ENCODE assay signal across 8 cellular contexts in genomic region chr12:63668800-63669365, GRCh38. TPM values are rescaled to one million over a fixed set of nuclear protein-coding genes. Genes with fewer than 3 reads are reported as not detected.
DNase-seq lines count a peak whose midpoint lies in the region; TF ChIP-seq lines count a peak whose summit lies in the region.
"Not testable (repeated sequence)": the region's sequence is repeated elsewhere in the genome, so short reads cannot be mapped to it uniquely, and the experiment has no call there.

No MANE protein-coding gene starts in this region.

- peak overlapping the region; percentile 73 for H3K27ac Mint-ChIP-seq in HFFc6
- H3K27ac Mint-ChIP-seq in activated CD4-positive, alpha-beta T cell treated with anti-CD3 and anti-CD28 coated beads, Interleukin-2, amount 10 ng/mL, durations not matched to agents 7 days and 5 days, result not testable (repeated sequence)
- peak overlapping the region; percentile 80 for H3K27ac Mint-ChIP-seq in osteocyte (ENCODE audit: unreplicated experiment)

- peaks cover 25% of the 10 kb centered on the region for H3K27me3 ChIP-seq in iPS-18a (ENCODE audit: control insufficient read depth, insufficient read depth, low read length)
- not testable (repeated sequence) for H3K27me3 ChIP-seq in uterus

- H3K4me1 Mint-ChIP-seq in HFFc6 (ENCODE audit: low read depth) (peaks cover 33% of the 10 kb centered on the region), osteocyte (ENCODE audit: unreplicated experiment) (peaks cover 20% of the 10 kb centered on the region)
- H3K4me1 Mint-ChIP-seq in activated CD4-positive, alpha-beta T cell treated with anti-CD3 and anti-CD28 coated beads, Interleukin-2, amount 10 ng/mL, durations not matched to agents 7 days and 5 days, result peaks cover 14% of the 10 kb centered on the region

- peak overlapping the region; percentile 91 for H3K4me3 Mint-ChIP-seq in HFFc6
- H3K4me3 Mint-ChIP-seq in activated CD4-positive, alpha-beta T cell treated with anti-CD3 and anti-CD28 coated beads, Interleukin-2, amount 10 ng/mL, durations not matched to agents 7 days and 5 days, result peak overlapping the region; percentile 70
- peak overlapping the region; percentile 81 for H3K4me3 Mint-ChIP-seq in osteocyte (ENCODE audit: unreplicated experiment)

- not testable (repeated sequence) for TF ChIP-seq POLR2A in uterus (IDR thresholded peaks at IDR 0.05)

- H3K9me3 ChIP-seq in iPS-18a (ENCODE audit: control insufficient read depth, low read depth, low read length); uterus: not testable (repeated sequence)

- not testable (repeated sequence) for H3K36me3 Mint-ChIP-seq in HFFc6 (ENCODE audit: low read depth); activated CD4-positive, alpha-beta T cell treated with anti-CD3 and anti-CD28 coated beads, Interleukin-2, amount 10 ng/mL, durations not matched to agents 7 days and 5 days (ENCODE audit: low read depth); osteocyte (ENCODE audit: unreplicated experiment)

- not testable (repeated sequence) for H3K4me1 ChIP-seq in iPS-18a (ENCODE audit: control insufficient read depth, low read depth, low read length); uterus

- TF ChIP-seq CTCF in HFFc6 (IDR thresholded peaks at IDR 0.05); coronary artery (IDR thresholded peaks at IDR 0.05); osteocyte (IDR thresholded peaks at IDR 0.05); uterus (IDR thresholded peaks at IDR 0.05): not testable (repeated sequence)

- H3K9me3 Mint-ChIP-seq in HFFc6; activated CD4-positive, alpha-beta T cell treated with anti-CD3 and anti-CD28 coated beads, Interleukin-2, amount 10 ng/mL, durations not matched to agents 7 days and 5 days; osteocyte (ENCODE audit: unreplicated experiment): not testable (repeated sequence)

- H3K27ac ChIP-seq in coronary artery (peak overlapping the region; percentile 54 to 77), uterus (peak overlapping the region; percentile 84 to 87)
- not testable (repeated sequence) for H3K27ac ChIP-seq in iPS-18a (ENCODE audit: low read length)

- POLR2A ChIA-PET in activated CD4-positive, alpha-beta T cell treated with anti-CD3 and anti-CD28 coated beads, Interleukin-2, amount 10 ng/mL, durations not matched to agents 7 days and 5 days (lab: Charles Lee), result not testable (repeated sequence)

- not testable (repeated sequence) for H3K36me3 ChIP-seq in iPS-18a (ENCODE audit: control insufficient read depth, low read depth, low read length); uterus

- not testable (repeated sequence) for DNase-seq in HFFc6; activated CD4-positive, alpha-beta T cell treated with anti-CD3 and anti-CD28 coated beads, Interleukin-2, amount 10 ng/mL, durations not matched to agents 7 days and 5 days; coronary artery (ENCODE audit: low spot score); osteocyte (ENCODE audit: extremely low spot score, unreplicated experiment)
- DNase-seq in NCI-H146 (lab: John Stamatoyannopoulos, UW) (peak; percentile 34), uterus (peak; percentile 25 to 29)

- intact Hi-C loops in uterus (cut with DNase I; ENCODE audit: low total_unique reads), result not testable (repeated sequence)

- CTCF ChIA-PET in activated CD4-positive, alpha-beta T cell treated with anti-CD3 and anti-CD28 coated beads, Interleukin-2, amount 10 ng/mL, durations not matched to agents 7 days and 5 days (lab: Charles Lee), result not testable (repeated sequence)

- not testable (repeated sequence) for H3K27me3 Mint-ChIP-seq in HFFc6 (ENCODE audit: insufficient read depth); osteocyte (ENCODE audit: unreplicated experiment)
- H3K27me3 Mint-ChIP-seq in activated CD4-positive, alpha-beta T cell treated with anti-CD3 and anti-CD28 coated beads, Interleukin-2, amount 10 ng/mL, durations not matched to agents 7 days and 5 days, result peaks cover 43% of the 10 kb centered on the region

- peak overlapping the region; percentile 80 for H3K9ac ChIP-seq in iPS-18a (ENCODE audit: low read length)

- H3K4me3 ChIP-seq in GM08714 (ENCODE audit: low read length), result peak overlapping the region; percentile 88; the same call in 1 of the 2 replicates
- H3K4me3 ChIP-seq in coronary artery, result peak overlapping the region; percentile 76
- peak overlapping the region; percentile 89 for H3K4me3 ChIP-seq in iPS-18a (ENCODE audit: low read length)
- peak overlapping the region; percentile 39 to 61 for H3K4me3 ChIP-seq in uterus

RNA-seq across cellular contexts. Expression of gene DPY19L2, which starts 0.6 kb away (rescaled TPM):
- total RNA-seq in HFFc6 (2021; fragmentation: NEBNext Ultra II Directional; extraction: Animal tissue kit (Norgen Biotek cat#: 25700)), result 1 to 10 TPM; 1.3 to 2.9 (median 2.0) TPM
- under 1 TPM; 0.27 to 0.40 TPM for total RNA-seq in activated CD4-positive, alpha-beta T cell treated with anti-CD3 and anti-CD28 coated beads, Interleukin-2, amount 10 ng/mL, durations not matched to agents 7 days and 5 days
- total RNA-seq in osteocyte (13.9 and 15.2 TPM in 2 replicates), uterus (10 to 100 TPM in 3 of 4 donors, 1 to 10 TPM in 1; 7.9 to 79.7 (median 29.7) TPM)
